In genomic region chr5:91011029-91011428, GRCh38 we compare ENCODE assay signal across 17 cellular contexts.
DNase-seq lines count a peak whose midpoint lies in the region; ATAC-seq, FAIRE-seq and TF ChIP-seq lines count a peak whose summit lies in the region.
"Had no signal": no experiment of that assay in that cellular context is flagged by ENCODE, and none has a peak within 500 bp of the region (broad histone marks: within the 10 kb centered on the region; RNA-seq: fewer than 3 reads in every experiment).

No MANE protein-coding gene starts in this region.

- no peaks in the 10 kb centered on the region for H3K9me2 ChIP-seq in PC-3 (replicated peaks; ENCODE audit: low read length)

- no peak overlapping the region for H3K4me3 ChIP-seq in PC-3 (ENCODE audit: low read length)
- H3K4me3 ChIP-seq: BLaER1, GM23248 had no signal

- no TSS peak for BruUV-seq in PC-3 (replicated peaks; lab: Mats Ljungman, UMichigan)

- H3K4me2 ChIP-seq in PC-3 (ENCODE audit: low read length): no peak overlapping the region
- H3K4me2 ChIP-seq: BLaER1 had no signal

- FAIRE-seq in A204.1 (lab: Jason Lieb, UNC): peak; percentile 68
- FAIRE-seq in islet of Langerhans (lab: Jason Lieb, UNC): peak; percentile 68
- FAIRE-seq in H54 (lab: Jason Lieb, UNC): no peak

- H3K27me3 ChIP-seq in PC-3 (ENCODE audit: low read length): no peaks in the 10 kb centered on the region
- H3K27me3 ChIP-seq: BLaER1 had no signal

- POLR2A ChIA-PET in PC-3 (lab: Charles Lee; ENCODE audit: unreplicated experiment): no interaction called here
- POLR2A ChIA-PET in HEK293T (lab: Yijun Ruan, JAX): no interaction called here

- H3K27ac ChIP-seq in PC-3 (ENCODE audit: low read length): no peak overlapping the region
- H3K27ac ChIP-seq: 22Rv1, BLaER1, GM23248 had no signal

- no peaks in the 10 kb centered on the region for H3K36me3 ChIP-seq in PC-3 (ENCODE audit: low read depth, low read length)
- H3K36me3 ChIP-seq: BLaER1 had no signal

- no peak overlapping the region for H3K9ac ChIP-seq in PC-3 (ENCODE audit: low read length)
- H3K9ac ChIP-seq: BLaER1, GM23248 had no signal

- H4K20me1 ChIP-seq in PC-3 (ENCODE audit: low read length): no peaks in the 10 kb centered on the region
- H4K20me1 ChIP-seq: BLaER1 had no signal

- TF ChIP-seq CTCF in PC-3 (conservative IDR thresholded peaks at IDR 0.05; ENCODE audit: low read depth, low read length): no peak

- TF ChIP-seq POLR2A in H54 (IDR thresholded peaks at IDR 0.05; ENCODE audit: low read depth, low read length): no peak

- ATAC-seq in PC-3: no peak
- no peak for ATAC-seq in GM19463 (IDR thresholded peaks at IDR 0.05; ENCODE audit: unreplicated experiment)

- peak; percentile 25 for DNase-seq in DMS 273 (lab: John Stamatoyannopoulos, UW; ENCODE audit: unreplicated experiment)
- DNase-seq in DMS 273 treated with DMSO at 0.1 percent for 48 hours (lab: John Stamatoyannopoulos, UW): no peak
- peak; percentile 12 for DNase-seq in PC-3
- no peak for DNase-seq in H54 (ENCODE audit: insufficient read length, low spot score)
- no peak for DNase-seq in HEK293T (ENCODE audit: extremely low spot score)
- DNase-seq: AML-193; CD4-positive, CD25-positive, alpha-beta regulatory T cell; DND-41; GF-D8; GM23248; H7; KG1 had no signal

- no peaks in the 10 kb centered on the region for H3K4me1 ChIP-seq in PC-3 (ENCODE audit: insufficient read depth, low read length)
- H3K4me1 ChIP-seq: BLaER1 had no signal

- H3K9me3 ChIP-seq in PC-3 (ENCODE audit: low read length): no peaks in the 10 kb centered on the region

- CTCF ChIA-PET in PC-3 (lab: Charles Lee): no interaction called here
- CTCF ChIA-PET in HEK293T (lab: Yijun Ruan, JAX): no interaction called here

- intact Hi-C loops in PC-3 (cut with micrococcal nuclease): no loop called here

- H2AFZ ChIP-seq in PC-3 (ENCODE audit: low read length): no peak overlapping the region
- H2AFZ ChIP-seq: GM23248 had no signal

- H3K79me2 ChIP-seq in PC-3 (ENCODE audit: low read length): no peaks in the 10 kb centered on the region

- no peaks in the 10 kb centered on the region for H3F3A ChIP-seq in PC-3 (ENCODE audit: low read length, unreplicated experiment)

TF ChIP-seq in HEK293T, 16 proteins besides CTCF, POLR2A, EP300 and RAD21:
- TF ChIP-seq FOXK2 (IDR thresholded peaks at IDR 0.05) (no peak), L3MBTL2 (conservative IDR thresholded peaks at IDR 0.05) (no peak), SUZ12 (IDR thresholded peaks at IDR 0.05) (no peak), FOXA1 (IDR thresholded peaks at IDR 0.05) (no peak), ELF4 (IDR thresholded peaks at IDR 0.05) (no peak), ZNF384 (IDR thresholded peaks at IDR 0.05) (no peak), LEF1 (IDR thresholded peaks at IDR 0.05; ENCODE audit: borderline replicate concordance) (no peak), HDGF (IDR thresholded peaks at IDR 0.05; ENCODE audit: borderline replicate concordance) (no peak), NFRKB (IDR thresholded peaks at IDR 0.05) (no peak), FOXM1 (IDR thresholded peaks at IDR 0.05; ENCODE audit: borderline replicate concordance) (no peak), CTBP1 (IDR thresholded peaks at IDR 0.05; ENCODE audit: borderline replicate concordance) (no peak), SP1 (IDR thresholded peaks at IDR 0.05) (no peak), BHLHE40 (IDR thresholded peaks at IDR 0.05; ENCODE audit: borderline replicate concordance) (no peak), TARDBP (IDR thresholded peaks at IDR 0.05) (no peak), ARNT (IDR thresholded peaks at IDR 0.05) (no peak)
- TF ChIP-seq, protein P1, sequence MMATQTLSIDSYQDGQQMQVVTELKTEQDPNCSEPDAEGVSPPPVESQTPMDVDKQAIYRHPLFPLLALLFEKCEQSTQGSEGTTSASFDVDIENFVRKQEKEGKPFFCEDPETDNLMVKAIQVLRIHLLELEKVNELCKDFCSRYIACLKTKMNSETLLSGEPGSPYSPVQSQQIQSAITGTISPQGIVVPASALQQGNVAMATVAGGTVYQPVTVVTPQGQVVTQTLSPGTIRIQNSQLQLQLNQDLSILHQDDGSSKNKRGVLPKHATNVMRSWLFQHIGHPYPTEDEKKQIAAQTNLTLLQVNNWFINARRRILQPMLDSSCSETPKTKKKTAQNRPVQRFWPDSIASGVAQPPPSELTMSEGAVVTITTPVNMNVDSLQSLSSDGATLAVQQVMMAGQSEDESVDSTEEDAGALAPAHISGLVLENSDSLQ (IDR thresholded peaks at IDR 0.05): no peak

Comparison
In these comparisons a context has a peak if more than half of its experiments do, and no peak if none do; other contexts are left out.
1. DNase-seq: peak in DMS 273 (single experiment) and PC-3 (single experiment); none in DMS 273 treated with DMSO at 0.1 percent for 48 hours (single experiment), H54 (single experiment) and HEK293T (single experiment).